ENCODE assay signal across 18 cellular contexts in genomic region chr10:97598407-97599271, GRCh38. TPM values are rescaled to one million over a fixed set of nuclear protein-coding genes. Genes with fewer than 3 reads are reported as not detected.
"Had no signal": no experiment of that assay in that cellular context is flagged by ENCODE, and none has a peak within 500 bp of the region (broad histone marks: within the 10 kb centered on the region; RNA-seq: fewer than 3 reads in every experiment).

No MANE protein-coding gene starts in this region.

- H3K36me3 Mint-ChIP-seq: activated naive CD4-positive, alpha-beta T cell treated with anti-CD3 and anti-CD28 coated beads, Interleukin-2, amount 50 U/mL, for 24 hours; immature natural killer cell; naive thymus-derived CD8-positive, alpha-beta T cell had no signal

- H3K4me3 Mint-ChIP-seq: activated naive CD4-positive, alpha-beta T cell treated with anti-CD3 and anti-CD28 coated beads, Interleukin-2, amount 50 U/mL, for 24 hours; immature natural killer cell; naive thymus-derived CD8-positive, alpha-beta T cell; T-helper 17 cell had no signal

- DNase-seq: activated CD4-positive, alpha-beta T cell treated with anti-CD3 and anti-CD28 coated beads, Interleukin-2, amount 50 U/mL, for 4 hours; activated T-cell treated with anti-CD3 and anti-CD28 coated beads, Interleukin-2, amount 50 U/mL, for 1 hour; amniotic stem cell; brain microvascular endothelial cell; cerebellar nuclear complex; dermis blood vessel endothelial cell; immature natural killer cell; left colon; mucosa of descending colon; naive thymus-derived CD8-positive, alpha-beta T cell; nucleus accumbens; stimulated activated CD4-positive, alpha-beta T cell treated with anti-CD3 and anti-CD28 coated beads, Interleukin-2, amount 100 ng/mL, for 24 hours; stimulated activated naive CD4-positive, alpha-beta T cell; T-helper 17 cell had no signal

- H3K36me3 ChIP-seq: brain microvascular endothelial cell, upper lobe of left lung had no signal

- ATAC-seq: left colon; mucosa of descending colon; naive thymus-derived CD8-positive, alpha-beta T cell; sciatic nerve; T-helper 17 cell had no signal

- H3K9me3 Mint-ChIP-seq: activated naive CD4-positive, alpha-beta T cell treated with anti-CD3 and anti-CD28 coated beads, Interleukin-2, amount 50 U/mL, for 24 hours; immature natural killer cell; naive thymus-derived CD8-positive, alpha-beta T cell had no signal

- H3K4me3 ChIP-seq: mucosa of descending colon, upper lobe of left lung had no signal

- H3K9me3 ChIP-seq: mucosa of descending colon, upper lobe of left lung had no signal

- H3K27ac ChIP-seq: brain microvascular endothelial cell, upper lobe of left lung had no signal

- H3K27me3 Mint-ChIP-seq: activated naive CD4-positive, alpha-beta T cell treated with anti-CD3 and anti-CD28 coated beads, Interleukin-2, amount 50 U/mL, for 24 hours; naive thymus-derived CD8-positive, alpha-beta T cell; progenitor cell of endocrine pancreas; T-helper 17 cell had no signal

- H3K4me1 Mint-ChIP-seq: activated naive CD4-positive, alpha-beta T cell treated with anti-CD3 and anti-CD28 coated beads, Interleukin-2, amount 50 U/mL, for 24 hours; immature natural killer cell; naive thymus-derived CD8-positive, alpha-beta T cell had no signal

- H3K27ac Mint-ChIP-seq: activated naive CD4-positive, alpha-beta T cell treated with anti-CD3 and anti-CD28 coated beads, Interleukin-2, amount 50 U/mL, for 24 hours; T-helper 17 cell had no signal

- H3K27me3 ChIP-seq: brain microvascular endothelial cell, upper lobe of left lung had no signal

RNA-seq across cellular contexts. Expression of gene C10orf62, which starts 9.1 kb away (rescaled TPM):
- total RNA-seq: left colon; mucosa of descending colon; naive thymus-derived CD8-positive, alpha-beta T cell; sciatic nerve; T-helper 17 cell had no signal
- polyA plus RNA-seq: immature natural killer cell; naive thymus-derived CD8-positive, alpha-beta T cell had no signal

RNA-seq across cellular contexts. Expression of gene HOGA1, which starts 14.4 kb away (rescaled TPM):
- total RNA-seq: naive thymus-derived CD8-positive, alpha-beta T cell; T-helper 17 cell had no signal
- polyA plus RNA-seq: immature natural killer cell; naive thymus-derived CD8-positive, alpha-beta T cell had no signal

RNA-seq across cellular contexts. Expression of gene ANKRD2, which starts 26.1 kb away (rescaled TPM):
- total RNA-seq: left colon; naive thymus-derived CD8-positive, alpha-beta T cell; progenitor cell of endocrine pancreas; sciatic nerve; T-helper 17 cell had no signal
- polyA plus RNA-seq: immature natural killer cell; naive thymus-derived CD8-positive, alpha-beta T cell had no signal
